9 cellular contexts compared by ENCODE assay signal in genomic region chr12:94872671-94873367, GRCh38.
DNase-seq lines count a peak whose midpoint lies in the region; ATAC-seq lines count a peak whose summit lies in the region.
"Had no signal": no experiment of that assay in that cellular context is flagged by ENCODE, and none has a peak within 500 bp of the region (broad histone marks: within the 10 kb centered on the region; RNA-seq: fewer than 3 reads in every experiment).

No MANE protein-coding gene starts in this region.

- H3K4me3 ChIP-seq in ACC112 (ENCODE audit: low read depth, low read length) = 0 out of 2 replicates have a peak overlapping the region, but pooled peaks have one; percentile 5

- no peaks in the 10 kb centered on the region for H3K79me2 ChIP-seq in ACC112 (ENCODE audit: control insufficient read depth, insufficient read depth, low read length, unreplicated experiment)

- H3K27me3 Mint-ChIP-seq in activated naive CD8-positive, alpha-beta T cell = peaks cover 30% of the 10 kb centered on the region
- peaks cover 12% of the 10 kb centered on the region for H3K27me3 Mint-ChIP-seq in memory B cell

- peaks cover 23% of the 10 kb centered on the region for H3K4me1 Mint-ChIP-seq in activated naive CD8-positive, alpha-beta T cell (ENCODE audit: low read depth)
- peaks cover 22% of the 10 kb centered on the region for H3K4me1 Mint-ChIP-seq in memory B cell

- H3K4me1 ChIP-seq in ACC112 (ENCODE audit: control insufficient read depth, insufficient read depth, low read length, unreplicated experiment) = no peaks in the 10 kb centered on the region

- H3K27ac ChIP-seq in ACC112 (ENCODE audit: low read depth, low read length) = no peak overlapping the region

- peak overlapping the region; percentile 62 for H3K4me3 Mint-ChIP-seq in activated naive CD8-positive, alpha-beta T cell
- H3K4me3 Mint-ChIP-seq in memory B cell = peak overlapping the region; percentile 71

- no peaks in the 10 kb centered on the region for H3K36me3 ChIP-seq in ACC112 (ENCODE audit: insufficient read depth, low read length)
- H3K36me3 ChIP-seq: adrenal gland had no signal

- no peak overlapping the region for H2AFZ ChIP-seq in ACC112 (ENCODE audit: low read length, unreplicated experiment)

- H3K36me3 Mint-ChIP-seq in activated naive CD8-positive, alpha-beta T cell = peaks cover 2% of the 10 kb centered on the region
- H3K36me3 Mint-ChIP-seq in memory B cell = no peaks in the 10 kb centered on the region

- peaks cover 69% of the 10 kb centered on the region for H3K27me3 ChIP-seq in ACC112 (ENCODE audit: insufficient read depth, low read length)

- ATAC-seq in GM18873 (IDR thresholded peaks at IDR 0.05; ENCODE audit: low FRiP score, unreplicated experiment) = peak; percentile 23
- peak; percentile 22 for ATAC-seq in HG03064 (IDR thresholded peaks at IDR 0.05; ENCODE audit: low read depth, unreplicated experiment)
- ATAC-seq in memory B cell (ENCODE audit: low read depth) = peak; percentile 15

- DNase-seq in memory B cell (ENCODE audit: low spot score in 2 of 2) (peak in 1 of 2 donors; percentile 18), putamen (ENCODE audit: low spot score) (no peak), A172 (ENCODE audit: low spot score) (no peak), DMS114 treated with DMSO at 0.1 percent for 48 hours (lab: John Stamatoyannopoulos, UW; ENCODE audit: unreplicated experiment) (no peak)

- H3K27ac Mint-ChIP-seq in activated naive CD8-positive, alpha-beta T cell = no peak overlapping the region
- H3K27ac Mint-ChIP-seq in memory B cell = no peak overlapping the region

- no peaks in the 10 kb centered on the region for H3K9me3 Mint-ChIP-seq in activated naive CD8-positive, alpha-beta T cell (ENCODE audit: low read depth)
- no peaks in the 10 kb centered on the region for H3K9me3 Mint-ChIP-seq in memory B cell
